ENCODE assay signal across 16 cellular contexts in the genomic region with DNA sequence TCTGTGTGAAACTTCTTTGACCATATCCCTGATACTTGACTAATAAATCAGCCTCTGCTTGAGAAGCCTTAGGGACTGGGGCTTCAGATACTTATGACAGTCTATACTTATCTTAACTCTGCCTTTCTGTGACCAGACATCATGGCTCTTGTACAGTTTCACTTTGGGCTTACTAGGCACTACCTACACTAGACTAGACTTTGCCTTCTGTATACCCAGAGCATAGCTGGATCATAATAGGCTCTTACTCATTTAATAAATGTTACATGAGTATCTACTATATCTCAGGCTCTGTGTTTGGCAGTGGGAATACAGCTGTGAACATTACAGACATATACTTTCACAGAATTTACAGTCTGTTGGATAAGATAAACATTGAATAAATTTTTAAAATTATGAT. TPM values are rescaled to one million over a fixed set of nuclear protein-coding genes. Genes with fewer than 3 reads are reported as not detected.
DNase-seq lines count a peak whose midpoint lies in the region; TF ChIP-seq lines count a peak whose summit lies in the region.
"Had no signal": no experiment of that assay in that cellular context is flagged by ENCODE, and none has a peak within 500 bp of the region (broad histone marks: within the 10 kb centered on the region; RNA-seq: fewer than 3 reads in every experiment).

No MANE protein-coding gene starts in this region.

- H3K4me1 ChIP-seq in Loucy (ENCODE audit: insufficient read depth, low read length, poor library complexity, severe bottlenecking) (peaks cover 91% of the 10 kb centered on the region), skeletal muscle satellite cell (ENCODE audit: control insufficient read depth, insufficient read depth, low read length) (peaks cover 68% of the 10 kb centered on the region), spleen (peaks cover 6 to 99% (median 56%) of the 10 kb centered on the region in 6 donors)

- H3K4me3 Mint-ChIP-seq in activated naive CD4-positive, alpha-beta T cell treated with anti-CD3 and anti-CD28 coated beads, Interleukin-2, amount 50 U/mL, for 24 hours: no peak overlapping the region
- H3K4me3 Mint-ChIP-seq: nephron progenitor cell had no signal

- H3K27me3 ChIP-seq in Loucy (ENCODE audit: insufficient read depth, low read length, poor library complexity, severe bottlenecking) (no peaks in the 10 kb centered on the region), skeletal muscle satellite cell (ENCODE audit: control insufficient read depth, insufficient read depth, low read length) (no peaks in the 10 kb centered on the region), spleen (replicated peaks in 1 of 7) (no peaks in the 10 kb centered on the region)
- H3K27me3 ChIP-seq: adrenal gland, vagina had no signal

- H3K9me3 ChIP-seq in Loucy (ENCODE audit: insufficient read depth, low read depth, low read length) (no peaks in the 10 kb centered on the region), skeletal muscle satellite cell (replicated peaks; ENCODE audit: low read length) (no peaks in the 10 kb centered on the region), spleen (no peaks in the 10 kb centered on the region)
- H3K9me3 ChIP-seq: adrenal gland, HAP-1, vagina had no signal

- TF ChIP-seq POLR2A in erythroblast (IDR thresholded peaks at IDR 0.05; ENCODE audit: low read length) (no peak), spleen (IDR thresholded peaks at IDR 0.05) (no peak)

- H3K79me2 ChIP-seq in Loucy (ENCODE audit: insufficient read depth, low read length): peaks cover 100% of the 10 kb centered on the region

- no peak overlapping the region for H3K4me3 ChIP-seq in Loucy (ENCODE audit: low read length, poor library complexity, severe bottlenecking)
- no peak overlapping the region for H3K4me3 ChIP-seq in skeletal muscle satellite cell (ENCODE audit: low read length)
- H3K4me3 ChIP-seq in spleen: no peak overlapping the region
- H3K4me3 ChIP-seq: adrenal gland, HAP-1, vagina had no signal

- TF ChIP-seq CTCF in Loucy (conservative IDR thresholded peaks at IDR 0.05; ENCODE audit: low read length): no peak
- TF ChIP-seq CTCF in spleen (IDR thresholded peaks at IDR 0.05 in 8 of 11, conservative IDR thresholded peaks at IDR 0.05 in 3 of 11): no peak

- H3F3A ChIP-seq in Loucy (ENCODE audit: low read depth): 0 out of 2 replicates have a peak, but pooled peaks cover 5% of the 10 kb centered on the region

- H3K9ac ChIP-seq in Loucy (ENCODE audit: low read depth, low read length, poor library complexity, severe bottlenecking): no peak overlapping the region
- H3K9ac ChIP-seq in skeletal muscle satellite cell (ENCODE audit: low read depth, low read length): no peak overlapping the region

- peaks cover 92% of the 10 kb centered on the region for H3K4me1 Mint-ChIP-seq in activated naive CD4-positive, alpha-beta T cell treated with anti-CD3 and anti-CD28 coated beads, Interleukin-2, amount 50 U/mL, for 24 hours

- H3K27ac Mint-ChIP-seq in activated naive CD4-positive, alpha-beta T cell treated with anti-CD3 and anti-CD28 coated beads, Interleukin-2, amount 50 U/mL, for 24 hours: peak overlapping the region; percentile 38
- H3K27ac Mint-ChIP-seq: nephron progenitor cell had no signal

- no peaks in the 10 kb centered on the region for H3K9me2 ChIP-seq in Loucy (replicated peaks; ENCODE audit: low read depth, low read length)

- intact Hi-C loops in spleen (cut with DNase I; ENCODE audit: low total_unique reads): no loop called here

- H3K4me2 ChIP-seq in Loucy (ENCODE audit: low read depth, low read length, poor library complexity, severe bottlenecking): peak overlapping the region; percentile 70
- peak overlapping the region; percentile 77 for H3K4me2 ChIP-seq in skeletal muscle satellite cell (ENCODE audit: low read length)

- H3K9me3 Mint-ChIP-seq in activated naive CD4-positive, alpha-beta T cell treated with anti-CD3 and anti-CD28 coated beads, Interleukin-2, amount 50 U/mL, for 24 hours: peaks cover 12% of the 10 kb centered on the region
- H3K9me3 Mint-ChIP-seq: nephron progenitor cell had no signal

- H2AFZ ChIP-seq in Loucy (ENCODE audit: low read length): no peak overlapping the region

- H3K36me3 ChIP-seq in Loucy (ENCODE audit: insufficient read depth, low read length): no peaks in the 10 kb centered on the region
- peaks cover 16% of the 10 kb centered on the region for H3K36me3 ChIP-seq in skeletal muscle satellite cell (ENCODE audit: insufficient read depth, low read length)
- no peaks in the 10 kb centered on the region for H3K36me3 ChIP-seq in spleen
- H3K36me3 ChIP-seq: adrenal gland, HAP-1, vagina, WERI-Rb-1 had no signal

- no peak overlapping the region for H3K27ac ChIP-seq in spleen
- H3K27ac ChIP-seq: adrenal gland, vagina, WERI-Rb-1 had no signal

- H4K20me1 ChIP-seq in Loucy (ENCODE audit: insufficient read depth, low read length, poor library complexity, severe bottlenecking): peaks cover 59% of the 10 kb centered on the region

- no peaks in the 10 kb centered on the region for H3K27me3 Mint-ChIP-seq in activated naive CD4-positive, alpha-beta T cell treated with anti-CD3 and anti-CD28 coated beads, Interleukin-2, amount 50 U/mL, for 24 hours

- peaks cover 10% of the 10 kb centered on the region for H3K36me3 Mint-ChIP-seq in activated naive CD4-positive, alpha-beta T cell treated with anti-CD3 and anti-CD28 coated beads, Interleukin-2, amount 50 U/mL, for 24 hours

- no peak for DNase-seq in activated naive CD4-positive, alpha-beta T cell (lab: John Stamatoyannopoulos, UW)
- DNase-seq in erythroblast (lab: John Stamatoyannopoulos, UW): peak; percentile 52 to 63
- DNase-seq in pons (ENCODE audit: low spot score): no peak
- no peak for DNase-seq in NCI-H2029 (lab: John Stamatoyannopoulos, UW)
- DNase-seq in spleen: no peak
- DNase-seq: adrenal gland; COR-L47; NCI-H146; nephron progenitor cell; stimulated activated CD4-positive, alpha-beta T cell treated with anti-CD3 and anti-CD28 coated beads, Interleukin-4, amount 100 ng/mL, for 1 hour; WERI-Rb-1 had no signal

RNA-seq across cellular contexts. Expression of gene UGP2, which starts 9.0 kb away (rescaled TPM):
- total RNA-seq in skeletal muscle satellite cell (2012; rRNA removed): 244 and 437 TPM in 2 replicates
- total RNA-seq in spleen: 100 to 1,000 TPM in 2 of 7 donors, 10 to 100 TPM in 5; 70.5 to 106 (median 91.2) TPM
- 10 to 100 TPM; 46.3 to 63.2 (median 61.0) TPM for polyA plus RNA-seq in spleen

Comparison
In these comparisons a context has a peak if more than half of its experiments do, and no peak if none do; other contexts are left out.
1. DNase-seq: peak in erythroblast (2 of 2); none in activated naive CD4-positive, alpha-beta T cell (0 of 4), pons (single experiment), NCI-H2029 (single experiment) and spleen (single experiment).